In genomic region chr11:134052395-134052987, GRCh38 we compare ENCODE assay signal across 1 cellular context.
TF ChIP-seq lines count a peak whose summit lies in the region.

No MANE protein-coding gene starts in this region.

TF ChIP-seq in K562, 482 proteins besides CTCF, POLR2A, EP300 and RAD21 (continued from another document and continues in another):
- TF ChIP-seq RREB1 (CRISPR knock-in tag; IDR thresholded peaks at IDR 0.05) (no peak), ZC3H8 (IDR thresholded peaks at IDR 0.05) (no peak), E2F3 (CRISPR knock-in tag; IDR thresholded peaks at IDR 0.05) (no peak), EHMT2 (IDR thresholded peaks at IDR 0.05) (no peak), MGA (IDR thresholded peaks at IDR 0.05) (no peak), KDM2B (CRISPR knock-in tag; IDR thresholded peaks at IDR 0.05) (no peak), SPI1 (IDR thresholded peaks at IDR 0.05; ENCODE audit: borderline replicate concordance, low read depth, low read length) (no peak), THRB (CRISPR knock-in tag; conservative IDR thresholded peaks at IDR 0.05) (peak; percentile 82; the same call in 1 of the 2 replicates), TFE3 (CRISPR knock-in tag; IDR thresholded peaks at IDR 0.05) (no peak), USF1 (CRISPR knock-in tag; IDR thresholded peaks at IDR 0.05) (no peak), KLF1 (tag; IDR thresholded peaks at IDR 0.05) (peak; percentile 61; the same call in 1 of the 2 replicates), FUS (optimal IDR thresholded peaks at IDR 0.05; ENCODE audit: low read depth, low read length) (no peak), PYGO2 (tag; IDR thresholded peaks at IDR 0.05) (peak; percentile 91), ZFPM2 (CRISPR knock-in tag; IDR thresholded peaks at IDR 0.05) (no peak), BRD9 (IDR thresholded peaks at IDR 0.05; ENCODE audit: low read depth, partially characterized antibody) (no peak), ETS1 (conservative IDR thresholded peaks at IDR 0.05; ENCODE audit: control insufficient read depth, low read depth, low read length) (no peak), ZNF311 (CRISPR knock-in tag; IDR thresholded peaks at IDR 0.05) (0 out of 2 replicates have a peak, but pooled peaks have one; percentile 33), TFAP4 (CRISPR knock-in tag; IDR thresholded peaks at IDR 0.05; ENCODE audit: borderline replicate concordance) (no peak), MEIS2 (IDR thresholded peaks at IDR 0.05; ENCODE audit: partially characterized antibody) (no peak), NR0B1 (IDR thresholded peaks at IDR 0.05; ENCODE audit: partially characterized antibody) (no peak), KLF10 (CRISPR knock-in tag; IDR thresholded peaks at IDR 0.05) (no peak), ZNF395 (CRISPR knock-in tag; IDR thresholded peaks at IDR 0.05) (peak; percentile 97), HMG20A (CRISPR knock-in tag; conservative IDR thresholded peaks at IDR 0.05) (no peak)
